28 cellular contexts compared by ENCODE assay signal in the genomic region with DNA sequence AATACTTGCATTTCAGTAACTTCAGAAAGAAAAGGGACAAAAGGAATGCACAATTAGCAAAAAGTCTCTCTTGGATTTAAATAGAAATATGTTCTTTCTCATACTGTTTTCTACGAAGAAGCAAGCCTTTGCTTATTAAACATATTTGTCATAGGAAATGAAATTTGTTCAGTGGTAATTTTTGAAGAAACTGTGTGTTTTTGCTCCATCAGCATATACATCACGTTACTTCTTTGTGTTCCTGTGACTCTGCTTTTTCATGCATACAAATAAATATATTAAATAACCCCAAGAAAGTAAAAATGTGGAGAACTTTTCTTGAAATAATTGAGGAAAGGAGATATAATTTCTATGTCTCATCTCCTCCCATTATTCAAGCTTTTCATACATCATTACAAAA.
"Had no signal": no experiment of that assay in that cellular context is flagged by ENCODE, and none has a peak within 500 bp of the region (broad histone marks: within the 10 kb centered on the region; RNA-seq: fewer than 3 reads in every experiment).

No MANE protein-coding gene starts in this region.

- H3K27me3 ChIP-seq: stomach, suprapubic skin, testis, thyroid gland, tibial artery, tibial nerve, transverse colon, upper lobe of left lung, uterus, vagina had no signal

- H3K4me3 ChIP-seq: stomach, suprapubic skin, testis, thoracic aorta, thyroid gland, tibial artery, tibial nerve, transverse colon, upper lobe of left lung, upper lobe of right lung, uterus, vagina had no signal

- H3K4me3 Mint-ChIP-seq: stimulated activated effector memory CD8-positive, alpha-beta T cell treated with anti-CD3 and anti-CD28 coated beads, Interleukin-12 subunit alpha, Interleukin-12 subunit beta, amount 100 ng/mL, for 72 hours; stimulated activated naive B cell treated with anti-CD40 and anti-IgM and Interleukin-4, amounts not matched to agents 10 μg/mL and 1 μg/mL and 100 μg/mL, for 72 hours; stimulated activated naive CD8-positive, alpha-beta T cell treated with anti-CD3 and anti-CD28 coated beads, Interleukin-15, amount 100 ng/mL, for 72 hours; stimulated activated naive CD8-positive, alpha-beta T cell treated with anti-CD3 and anti-CD28 coated beads, Interleukin-15, Interleukin-2, amounts not matched to agents 100 ng/mL and 50 ng/mL, for 24 hours; type B pancreatic cell had no signal

- FAIRE-seq: urothelium cell line had no signal

- H3K9me3 Mint-ChIP-seq: stimulated activated effector memory CD8-positive, alpha-beta T cell treated with anti-CD3 and anti-CD28 coated beads, Interleukin-12 subunit alpha, Interleukin-12 subunit beta, amount 100 ng/mL, for 72 hours; stimulated activated naive B cell treated with anti-CD40 and anti-IgM and Interleukin-4, amounts not matched to agents 10 μg/mL and 1 μg/mL and 100 μg/mL, for 72 hours; stimulated activated naive CD8-positive, alpha-beta T cell treated with anti-CD3 and anti-CD28 coated beads, Interleukin-15, amount 100 ng/mL, for 72 hours; stimulated activated naive CD8-positive, alpha-beta T cell treated with anti-CD3 and anti-CD28 coated beads, Interleukin-15, Interleukin-2, amounts not matched to agents 100 ng/mL and 50 ng/mL, for 24 hours; type B pancreatic cell had no signal

- ATAC-seq: stimulated activated effector memory CD8-positive, alpha-beta T cell treated with anti-CD3 and anti-CD28 coated beads, Interleukin-12 subunit alpha, Interleukin-12 subunit beta, amount 100 ng/mL, for 72 hours; stimulated activated naive B cell treated with anti-CD40 and anti-IgM and Interleukin-4, amounts not matched to agents 10 μg/mL and 1 μg/mL and 100 μg/mL, for 72 hours; stimulated activated naive CD8-positive, alpha-beta T cell treated with anti-CD3 and anti-CD28 coated beads, Interleukin-15, amount 100 ng/mL, for 72 hours; stimulated activated naive CD8-positive, alpha-beta T cell treated with anti-CD3 and anti-CD28 coated beads, Interleukin-15, Interleukin-2, amounts not matched to agents 100 U/mL and 50 U/mL, for 24 hours; upper lobe of right lung had no signal

- H3K36me3 Mint-ChIP-seq: stimulated activated effector memory CD8-positive, alpha-beta T cell treated with anti-CD3 and anti-CD28 coated beads, Interleukin-12 subunit alpha, Interleukin-12 subunit beta, amount 100 ng/mL, for 72 hours; stimulated activated naive B cell treated with anti-CD40 and anti-IgM and Interleukin-4, amounts not matched to agents 10 μg/mL and 1 μg/mL and 100 μg/mL, for 72 hours; type B pancreatic cell had no signal

- H3K9me3 ChIP-seq: stomach, suprapubic skin, testis, thoracic aorta, thyroid gland, tibial artery, tibial nerve, transverse colon, upper lobe of left lung, upper lobe of right lung, uterus, vagina had no signal

- H3K27me3 Mint-ChIP-seq: stimulated activated naive CD8-positive, alpha-beta T cell treated with anti-CD3 and anti-CD28 coated beads, Interleukin-15, amount 100 ng/mL, for 72 hours had no signal

- H3K4me1 ChIP-seq: stomach, suprapubic skin, testis, thyroid gland, tibial artery, tibial nerve, transverse colon, upper lobe of left lung, upper lobe of right lung, uterus, vagina had no signal

- H3K27ac ChIP-seq: stomach, suprapubic skin, testis, thoracic aorta, thyroid gland, tibial artery, tibial nerve, transverse colon, upper lobe of left lung, upper lobe of right lung, uterus, vagina had no signal

- H3K4me1 Mint-ChIP-seq: stimulated activated effector memory CD8-positive, alpha-beta T cell treated with anti-CD3 and anti-CD28 coated beads, Interleukin-12 subunit alpha, Interleukin-12 subunit beta, amount 100 ng/mL, for 72 hours; stimulated activated naive B cell treated with anti-CD40 and anti-IgM and Interleukin-4, amounts not matched to agents 10 μg/mL and 1 μg/mL and 100 μg/mL, for 72 hours; stimulated activated naive CD8-positive, alpha-beta T cell treated with anti-CD3 and anti-CD28 coated beads, Interleukin-15, amount 100 ng/mL, for 72 hours had no signal

- DNase-seq: stimulated activated CD4-positive, alpha-beta T cell treated with anti-CD3 and anti-CD28 coated beads, Interleukin-2, amount 100 ng/mL, for 48 hours; stimulated activated CD4-positive, alpha-beta T cell treated with anti-CD3 and anti-CD28 coated beads, Interleukin-4, amount 100 ng/mL, for 1 hour; stimulated activated CD4-positive, alpha-beta T cell treated with anti-CD3 and anti-CD28 coated beads, Interleukin-4, amount 100 ng/mL, for 24 hours; stimulated activated CD4-positive, alpha-beta T cell treated with anti-CD3 and anti-CD28 coated beads, Interleukin-4, amount 100 ng/mL, for 4 hours; stimulated activated CD8-positive, alpha-beta memory T cell treated with anti-CD3 and anti-CD28 coated beads, Interleukin-4, amount 100 ng/mL, for 48 hours; stimulated activated naive B cell treated with anti-CD40 and anti-IgM and Interleukin-4, amounts not matched to agents 10 μg/mL and 1 μg/mL and 100 μg/mL, for 72 hours; stimulated activated naive CD4-positive, alpha-beta T cell; stimulated activated naive CD4-positive, alpha-beta T cell treated with Interleukin-2 at 50 U/mL for 16 hours; stimulated activated naive CD8-positive, alpha-beta T cell treated with anti-CD3 and anti-CD28 coated beads, Interleukin-15, amount 100 ng/mL, for 72 hours; stimulated activated naive CD8-positive, alpha-beta T cell treated with anti-CD3 and anti-CD28 coated beads, Interleukin-15, Interleukin-2, amounts not matched to agents 100 U/mL and 50 U/mL, for 24 hours; stomach; substantia nigra; testis; thyroid gland; tibial artery; transverse colon; trophoblast cell; upper lobe of left lung; upper lobe of right lung; uterus had no signal

- H3K36me3 ChIP-seq: stomach, suprapubic skin, thoracic aorta, thyroid gland, tibial artery, tibial nerve, transverse colon, upper lobe of left lung, upper lobe of right lung, uterus, vagina had no signal

- H3K27ac Mint-ChIP-seq: stimulated activated effector memory CD8-positive, alpha-beta T cell treated with anti-CD3 and anti-CD28 coated beads, Interleukin-12 subunit alpha, Interleukin-12 subunit beta, amount 100 ng/mL, for 72 hours; stimulated activated naive B cell treated with anti-CD40 and anti-IgM and Interleukin-4, amounts not matched to agents 10 μg/mL and 1 μg/mL and 100 μg/mL, for 72 hours; stimulated activated naive CD8-positive, alpha-beta T cell treated with anti-CD3 and anti-CD28 coated beads, Interleukin-15, amount 100 ng/mL, for 72 hours; stimulated activated naive CD8-positive, alpha-beta T cell treated with anti-CD3 and anti-CD28 coated beads, Interleukin-15, Interleukin-2, amounts not matched to agents 100 ng/mL and 50 ng/mL, for 24 hours; type B pancreatic cell had no signal
